24 cellular contexts compared by ENCODE assay signal in the genomic region with DNA sequence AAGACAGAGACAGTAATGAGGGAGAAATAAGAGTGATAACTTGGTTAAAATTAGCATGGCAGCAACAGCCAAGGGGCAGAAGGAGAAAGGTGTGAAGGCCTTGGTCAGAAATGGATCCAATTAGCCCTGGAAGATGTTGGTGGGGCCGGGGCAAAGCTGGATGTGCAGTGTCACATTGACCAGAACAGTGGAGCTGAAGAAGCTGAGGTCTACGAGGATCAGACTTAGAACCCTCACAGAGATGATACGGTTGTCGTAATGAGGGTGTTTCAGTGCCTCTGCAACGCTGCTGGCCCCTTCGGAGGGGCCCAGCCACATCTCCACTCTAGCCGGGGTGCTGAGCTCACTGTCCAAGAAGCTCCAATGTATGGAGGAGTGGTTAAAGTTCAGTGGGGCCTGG. TPM values are rescaled to one million over a fixed set of nuclear protein-coding genes. Genes with fewer than 3 reads are reported as not detected.
DNase-seq lines count a peak whose midpoint lies in the region; ATAC-seq and TF ChIP-seq lines count a peak whose summit lies in the region.
"Had no signal": no experiment of that assay in that cellular context is flagged by ENCODE, and none has a peak within 500 bp of the region (broad histone marks: within the 10 kb centered on the region; RNA-seq: fewer than 3 reads in every experiment).

No MANE protein-coding gene starts in this region.

- H3K27ac ChIP-seq in CD8-positive, alpha-beta T cell (ENCODE audit: low read depth, low read length): no peak overlapping the region
- H3K27ac ChIP-seq: ascending aorta, C4-2B, hepatocyte, neutrophil, Peyer's patch, stomach, upper lobe of right lung had no signal

- DNase-seq in T-helper 1 cell (no peak), mesenteric fat pad (ENCODE audit: low spot score) (peak; percentile 30), dermis blood vessel endothelial cell (no peak), GF-D8 (lab: John Stamatoyannopoulos, UW) (no peak)
- DNase-seq in CD8-positive, alpha-beta T cell: no peak
- no peak for DNase-seq in activated CD8-positive, alpha-beta T cell treated with anti-CD3 and anti-CD28 coated beads, Interleukin-2, amount 10 ng/mL, durations not matched to agents 7 days and 5 days
- DNase-seq: activated B cell treated with CpG ODN at 0.5 μM for 24 hours, HFFc6, kidney glomerular epithelial cell, NCI-H1436, NCI-H82, stomach, SW 1271, upper lobe of right lung had no signal

- no peaks in the 10 kb centered on the region for H3K27me3 Mint-ChIP-seq in T-helper 1 cell treated with Interleukin-12 subunit alpha and Interleukin-12 subunit beta and Interleukin-4 antibody, amounts not matched to agents 30 μg/mL and 1 μg/mL, for 36 hours (ENCODE audit: low read depth)
- H3K27me3 Mint-ChIP-seq in CD8-positive, alpha-beta T cell (ENCODE audit: low read depth): no peaks in the 10 kb centered on the region
- H3K27me3 Mint-ChIP-seq in activated CD8-positive, alpha-beta T cell treated with anti-CD3 and anti-CD28 coated beads, Interleukin-2, amount 10 ng/mL, durations not matched to agents 7 days and 5 days (ENCODE audit: low read depth): no peaks in the 10 kb centered on the region
- H3K27me3 Mint-ChIP-seq: activated B cell treated with CpG ODN at 0.5 μM for 24 hours had no signal

- CTCF ChIA-PET in CD8-positive, alpha-beta T cell (lab: Charles Lee): interaction anchor here (0.7 to 14.5 kb wide), 5 partner anchors 8 to 76 kb away, joined by 3 to 260 read pairs (median 16); partner anchors contain the start of genes INSRR and NTRK1
- CTCF ChIA-PET in activated CD8-positive, alpha-beta T cell treated with anti-CD3 and anti-CD28 coated beads, Interleukin-2, amount 10 ng/mL, durations not matched to agents 7 days and 5 days (lab: Charles Lee): interaction anchor here (1.0 to 14.1 kb wide), 7 partner anchors 12 to 125 kb away, joined by 3 to 304 read pairs (median 6); partner anchors contain the start of genes INSRR, NTRK1 and SH2D2A

- no peak overlapping the region for H3K4me3 ChIP-seq in CD8-positive, alpha-beta T cell (ENCODE audit: low read depth, low read length)
- H3K4me3 ChIP-seq: ascending aorta, hepatocyte, Peyer's patch, stomach, upper lobe of right lung had no signal

- intact Hi-C loops in CD8-positive, alpha-beta T cell (cut with DNase I, micrococcal nuclease): loop anchor here (2.0 to 5.0 kb wide), 2 partner anchors 34 to 35 kb away; no protein-coding TSS in a partner anchor

- H3K36me3 Mint-ChIP-seq in T-helper 1 cell treated with Interleukin-12 subunit alpha and Interleukin-12 subunit beta and Interleukin-4 antibody, amounts not matched to agents 30 μg/mL and 1 μg/mL, for 36 hours (ENCODE audit: low read depth): peaks cover 44% of the 10 kb centered on the region
- H3K36me3 Mint-ChIP-seq in CD8-positive, alpha-beta T cell: peaks cover 57% of the 10 kb centered on the region
- H3K36me3 Mint-ChIP-seq in activated CD8-positive, alpha-beta T cell treated with anti-CD3 and anti-CD28 coated beads, Interleukin-2, amount 10 ng/mL, durations not matched to agents 7 days and 5 days (ENCODE audit: low read depth): peaks cover 43% of the 10 kb centered on the region

- H3K9me3 Mint-ChIP-seq in T-helper 1 cell treated with Interleukin-12 subunit alpha and Interleukin-12 subunit beta and Interleukin-4 antibody, amounts not matched to agents 30 μg/mL and 1 μg/mL, for 36 hours: no peaks in the 10 kb centered on the region
- H3K9me3 Mint-ChIP-seq in CD8-positive, alpha-beta T cell: no peaks in the 10 kb centered on the region
- H3K9me3 Mint-ChIP-seq in activated CD8-positive, alpha-beta T cell treated with anti-CD3 and anti-CD28 coated beads, Interleukin-2, amount 10 ng/mL, durations not matched to agents 7 days and 5 days (ENCODE audit: insufficient read depth): no peaks in the 10 kb centered on the region
- H3K9me3 Mint-ChIP-seq: activated B cell treated with CpG ODN at 0.5 μM for 24 hours, HFFc6 had no signal

- ATAC-seq in CD8-positive, alpha-beta T cell: no peak
- ATAC-seq in activated CD8-positive, alpha-beta T cell treated with anti-CD3 and anti-CD28 coated beads, Interleukin-2, amount 10 ng/mL, durations not matched to agents 7 days and 5 days: no peak
- ATAC-seq in GM21390 (IDR thresholded peaks at IDR 0.05; ENCODE audit: unreplicated experiment): no peak
- ATAC-seq: upper lobe of right lung had no signal

- no peaks in the 10 kb centered on the region for H3K9me3 ChIP-seq in CD8-positive, alpha-beta T cell (ENCODE audit: low read length)
- H3K9me3 ChIP-seq: ascending aorta, neutrophil, Peyer's patch, stomach, upper lobe of right lung had no signal

- H3K36me3 ChIP-seq in CD8-positive, alpha-beta T cell (ENCODE audit: insufficient read depth, low read length): peaks cover 32% of the 10 kb centered on the region

- H3K4me1 ChIP-seq in CD8-positive, alpha-beta T cell (ENCODE audit: insufficient read depth, low read length): peaks cover 2% of the 10 kb centered on the region
- H3K4me1 ChIP-seq: ascending aorta had no signal

- peak overlapping the region; percentile 75 for H3K27ac Mint-ChIP-seq in T-helper 1 cell treated with Interleukin-12 subunit alpha and Interleukin-12 subunit beta and Interleukin-4 antibody, amounts not matched to agents 30 μg/mL and 1 μg/mL, for 36 hours
- peak overlapping the region; percentile 55 for H3K27ac Mint-ChIP-seq in CD8-positive, alpha-beta T cell
- H3K27ac Mint-ChIP-seq in activated CD8-positive, alpha-beta T cell treated with anti-CD3 and anti-CD28 coated beads, Interleukin-2, amount 10 ng/mL, durations not matched to agents 7 days and 5 days: peak overlapping the region; percentile 87
- H3K27ac Mint-ChIP-seq: activated B cell treated with CpG ODN at 0.5 μM for 24 hours had no signal

- H3K4me3 Mint-ChIP-seq in T-helper 1 cell treated with Interleukin-12 subunit alpha and Interleukin-12 subunit beta and Interleukin-4 antibody, amounts not matched to agents 30 μg/mL and 1 μg/mL, for 36 hours: no peak overlapping the region
- H3K4me3 Mint-ChIP-seq in CD8-positive, alpha-beta T cell: no peak overlapping the region
- no peak overlapping the region for H3K4me3 Mint-ChIP-seq in activated CD8-positive, alpha-beta T cell treated with anti-CD3 and anti-CD28 coated beads, Interleukin-2, amount 10 ng/mL, durations not matched to agents 7 days and 5 days
- H3K4me3 Mint-ChIP-seq: activated B cell treated with CpG ODN at 0.5 μM for 24 hours, HFFc6 had no signal

- POLR2A ChIA-PET in CD8-positive, alpha-beta T cell (lab: Charles Lee): interaction anchor here (1.0 to 1.9 kb wide), 4 partner anchors 12 to 77 kb away, joined by 3 to 7 read pairs (median 4); partner anchors contain the start of gene NTRK1
- POLR2A ChIA-PET in activated CD8-positive, alpha-beta T cell treated with anti-CD3 and anti-CD28 coated beads, Interleukin-2, amount 10 ng/mL, durations not matched to agents 7 days and 5 days (lab: Charles Lee): interaction anchor here (1.1 to 12.8 kb wide), 4 partner anchors 9 to 59 kb away, joined by 4 to 115 read pairs (median 18); partner anchors contain the start of genes INSRR and NTRK1

- TF ChIP-seq CTCF in CD8-positive, alpha-beta T cell (IDR thresholded peaks at IDR 0.05): no peak

- peaks cover 56% of the 10 kb centered on the region for H3K4me1 Mint-ChIP-seq in T-helper 1 cell treated with Interleukin-12 subunit alpha and Interleukin-12 subunit beta and Interleukin-4 antibody, amounts not matched to agents 30 μg/mL and 1 μg/mL, for 36 hours (ENCODE audit: low read depth)
- H3K4me1 Mint-ChIP-seq in CD8-positive, alpha-beta T cell (ENCODE audit: low read depth): peaks cover 14% of the 10 kb centered on the region
- H3K4me1 Mint-ChIP-seq in activated CD8-positive, alpha-beta T cell treated with anti-CD3 and anti-CD28 coated beads, Interleukin-2, amount 10 ng/mL, durations not matched to agents 7 days and 5 days (ENCODE audit: low read depth): peaks cover 33% of the 10 kb centered on the region

- no peaks in the 10 kb centered on the region for H3K27me3 ChIP-seq in CD8-positive, alpha-beta T cell (ENCODE audit: insufficient read depth, low read length)
- H3K27me3 ChIP-seq: ascending aorta, hepatocyte, neutrophil, Peyer's patch, stomach, upper lobe of right lung had no signal

RNA-seq across cellular contexts. Expression of gene SH2D2A, which starts 14.2 kb away (rescaled TPM):
- 10 to 100 TPM; 85.6 to 86.3 TPM for total RNA-seq in CD8-positive, alpha-beta T cell
- total RNA-seq in activated CD8-positive, alpha-beta T cell treated with anti-CD3 and anti-CD28 coated beads, Interleukin-2, amount 10 ng/mL, durations not matched to agents 7 days and 5 days: 10 to 100 TPM; 84.0 to 86.7 TPM
- total RNA-seq in mesenteric fat pad: 4.7 TPM
- total RNA-seq in dermis blood vessel endothelial cell: not detected in 2 replicates
- total RNA-seq: ascending aorta, fibroblast of villous mesenchyme had no signal

RNA-seq across cellular contexts. Expression of gene PRCC, which starts 35.1 kb away (rescaled TPM):
- 10 to 100 TPM; 55.6 to 58.4 TPM for total RNA-seq in CD8-positive, alpha-beta T cell
- total RNA-seq in activated CD8-positive, alpha-beta T cell treated with anti-CD3 and anti-CD28 coated beads, Interleukin-2, amount 10 ng/mL, durations not matched to agents 7 days and 5 days: 10 to 100 TPM; 71.9 to 75.5 TPM
- total RNA-seq in mesenteric fat pad: 64.4 TPM
- total RNA-seq in dermis blood vessel endothelial cell: 12.3 and 15.6 TPM in 2 replicates

RNA-seq across cellular contexts. Expression of gene HDGF, which starts 50.9 kb away (rescaled TPM):
- 10 to 100 TPM; 63.1 to 70.6 TPM for total RNA-seq in CD8-positive, alpha-beta T cell
- total RNA-seq in activated CD8-positive, alpha-beta T cell treated with anti-CD3 and anti-CD28 coated beads, Interleukin-2, amount 10 ng/mL, durations not matched to agents 7 days and 5 days: 100 to 1,000 TPM; 261 to 264 TPM
- total RNA-seq in mesenteric fat pad (154 TPM), dermis blood vessel endothelial cell (149 and 294 TPM in 2 replicates)

RNA-seq across cellular contexts. Expression of gene INSRR, which starts 56.5 kb away (rescaled TPM):
- total RNA-seq in CD8-positive, alpha-beta T cell: under 1 TPM; 0.05 to 0.08 TPM
- total RNA-seq in activated CD8-positive, alpha-beta T cell treated with anti-CD3 and anti-CD28 coated beads, Interleukin-2, amount 10 ng/mL, durations not matched to agents 7 days and 5 days: under 1 TPM; 0.21 TPM
- 0.10 TPM for total RNA-seq in mesenteric fat pad
- not detected in 2 replicates for total RNA-seq in dermis blood vessel endothelial cell
- total RNA-seq: A172, activated B cell treated with CpG ODN at 0.5 μM for 24 hours, fibroblast of villous mesenchyme, hepatocyte, HFFc6, Peyer's patch, renal cortical epithelial cell, upper lobe of right lung had no signal

RNA-seq across cellular contexts. Expression of gene NTRK1, which starts 58.2 kb away (rescaled TPM):
- total RNA-seq in CD8-positive, alpha-beta T cell: 1 to 10 TPM; 1.5 to 1.7 TPM
- 1 to 10 TPM; 9.9 TPM for total RNA-seq in activated CD8-positive, alpha-beta T cell treated with anti-CD3 and anti-CD28 coated beads, Interleukin-2, amount 10 ng/mL, durations not matched to agents 7 days and 5 days
- total RNA-seq in mesenteric fat pad (1.8 TPM), dermis blood vessel endothelial cell (not detected in 2 replicates)
- total RNA-seq: ascending aorta, fibroblast of villous mesenchyme, renal cortical epithelial cell had no signal

Comparison
In these comparisons a context has a peak if more than half of its experiments do, and no peak if none do; other contexts are left out.
1. RNA of gene SH2D2A, which starts 14.2 kb away (total RNA-seq): 84.0 to 86.7 TPM in activated CD8-positive, alpha-beta T cell treated with anti-CD3 and anti-CD28 coated beads, Interleukin-2, amount 10 ng/mL, durations not matched to agents 7 days and 5 days and 85.6 to 86.3 TPM in CD8-positive, alpha-beta T cell; 4.7 TPM in mesenteric fat pad (single experiment) and not detected in dermis blood vessel endothelial cell; every median in the first group is over 10 times any median in the second.
2. Peak in every context shown above with its lines, with median percentiles within 50 percentile points of each other: H3K27ac Mint-ChIP-seq.